Comparison of ENCODE assay signal across 13 cellular contexts in genomic region chr4:10079256-10079655, GRCh38. TPM values are rescaled to one million over a fixed set of nuclear protein-coding genes. Genes with fewer than 3 reads are reported as not detected.
DNase-seq lines count a peak whose midpoint lies in the region; ATAC-seq, FAIRE-seq and TF ChIP-seq lines count a peak whose summit lies in the region.
"Had no signal": no experiment of that assay in that cellular context is flagged by ENCODE, and none has a peak within 500 bp of the region (broad histone marks: within the 10 kb centered on the region; RNA-seq: fewer than 3 reads in every experiment).

No MANE protein-coding gene starts in this region.

- no peak for TF ChIP-seq EP300 in GM12878 (IDR thresholded peaks at IDR 0.05; ENCODE audit: borderline replicate concordance in 1 of 2, control insufficient read depth in 1 of 2, low read depth in 2 of 2, low read length in 2 of 2)

- no peaks in the 10 kb centered on the region for H3K79me2 ChIP-seq in GM12878 (ENCODE audit: control insufficient read depth, insufficient read depth, low read length)

- no peak overlapping the region for H3K4me3 ChIP-seq in left ventricle myocardium inferior
- H3K4me3 ChIP-seq in GM12878, result no peak overlapping the region
- H3K4me3 ChIP-seq in tibial artery, result no peak overlapping the region
- no peak overlapping the region for H3K4me3 ChIP-seq in psoas muscle
- H3K4me3 ChIP-seq: suprapubic skin had no signal

- H4K20me1 ChIP-seq in GM12878 (ENCODE audit: control insufficient read depth, insufficient read depth), result peaks cover 3% of the 10 kb centered on the region; the same call in 1 of the 2 replicates

- TF ChIP-seq CTCF in left ventricle myocardium inferior (IDR thresholded peaks at IDR 0.05; ENCODE audit: borderline replicate concordance) (no peak), GM12878 (IDR thresholded peaks at IDR 0.05 in 2 of 3, conservative IDR thresholded peaks at IDR 0.05 in 1 of 3; ENCODE audit: control insufficient read depth in 2 of 3, extremely low read depth in 1 of 3, insufficient read depth in 1 of 3, low read depth in 3 of 3, low read length in 3 of 3) (no peak), tibial artery (IDR thresholded peaks at IDR 0.05) (no peak), psoas muscle (IDR thresholded peaks at IDR 0.05) (no peak)

- H3K4me1 ChIP-seq in left ventricle myocardium inferior, result peaks cover 58% of the 10 kb centered on the region
- no peaks in the 10 kb centered on the region for H3K4me1 ChIP-seq in GM12878 (ENCODE audit: control insufficient read depth, insufficient read depth, low read length)
- peaks cover 0 to 10% (median 0%) of the 10 kb centered on the region in 4 donors for H3K4me1 ChIP-seq in tibial artery
- peaks cover 5% of the 10 kb centered on the region for H3K4me1 ChIP-seq in psoas muscle
- H3K4me1 ChIP-seq: suprapubic skin had no signal

- TF ChIP-seq RAD21 in GM12878 (IDR thresholded peaks at IDR 0.05; ENCODE audit: insufficient read depth, low read depth, low read length), result no peak

- H2AFZ ChIP-seq in GM12878 (ENCODE audit: control insufficient read depth, low read depth, low read length), result no peak overlapping the region

- H3K9ac ChIP-seq in GM12878 (ENCODE audit: control insufficient read depth, insufficient read depth, low read length), result no peak overlapping the region

- H3K27ac Mint-ChIP-seq in memory B cell, result peak overlapping the region; percentile 55

- WGBS in GM12878 (ENCODE audit: insufficient coverage, insufficient replicate concordance, low lambda C conversion rate, missing lambda C conversion rate), result 90% methylated on average over 15 of the region's 15 CpGs
- 62 to 79% (median 65%) methylated on average over 15 of the region's 15 CpGs for WGBS in psoas muscle, 3 donors

- intact Hi-C loops in left ventricle myocardium inferior (cut with micrococcal nuclease), result no loop called here
- intact Hi-C loops in Right ventricle myocardium inferior (cut with DNase I), result no loop called here
- intact Hi-C loops in GM12878 (cut with micrococcal nuclease; ENCODE audit: unreplicated experiment), result no loop called here
- intact Hi-C loops in tibial artery (cut with DNase I; ENCODE audit: low total_unique reads), result no loop called here
- intact Hi-C loops in psoas muscle (cut with DNase I), result no loop called here

- FAIRE-seq in GM12878 (lab: Jason Lieb, UNC), result no peak

- no peaks in the 10 kb centered on the region for H3K9me3 Mint-ChIP-seq in memory B cell

- ATAC-seq in Right ventricle myocardium inferior, result no peak
- ATAC-seq in GM12878, result no peak
- ATAC-seq in memory B cell (ENCODE audit: low read depth), result no peak
- ATAC-seq in psoas muscle, result no peak

- RAD21 ChIA-PET in GM12878 (lab: Charles Lee; ENCODE audit: unreplicated experiment), result no interaction called here

- SMC1A ChIA-PET in GM12878 (lab: Charles Lee; ENCODE audit: uncharacterized antibody, unreplicated experiment), result no interaction called here

- H3K36me3 Mint-ChIP-seq in memory B cell, result peaks cover 38% of the 10 kb centered on the region

- H3K27ac ChIP-seq in left ventricle myocardium inferior (replicated peaks) (peak overlapping the region; percentile 64), GM12878 (ENCODE audit: control insufficient read depth, insufficient read depth) (no peak overlapping the region), tibial artery (peak overlapping the region; percentile 16 to 45), psoas muscle (no peak overlapping the region)
- H3K27ac ChIP-seq: suprapubic skin had no signal

- H3K27me3 ChIP-seq in left ventricle myocardium inferior (ENCODE audit: low read depth), result no peaks in the 10 kb centered on the region
- H3K27me3 ChIP-seq in GM12878 (replicated peaks in 1 of 2; ENCODE audit: control insufficient read depth in 2 of 2, insufficient read depth in 2 of 2, low read length in 1 of 2), result no peaks in the 10 kb centered on the region
- no peaks in the 10 kb centered on the region for H3K27me3 ChIP-seq in tibial artery
- no peaks in the 10 kb centered on the region for H3K27me3 ChIP-seq in psoas muscle (ENCODE audit: insufficient read depth in 3 of 3, low read length in 2 of 3)
- H3K27me3 ChIP-seq: suprapubic skin had no signal

- in situ Hi-C loops in GM12878 (cut with MboI), result no loop called here

- CTCF ChIA-PET in GM12878 (lab: Yijun Ruan, JAX), result no interaction called here

- TF ChIP-seq POLR2A in GM12878 (IDR thresholded peaks at IDR 0.05; ENCODE audit: low read depth, low read length), result peak; percentile 37; the same call in 1 of the 2 replicates

- no TSS peak for BruUV-seq in GM12878 (replicated peaks; lab: Mats Ljungman, UMichigan)

- H3K9me3 ChIP-seq in left ventricle myocardium inferior (replicated peaks), result no peaks in the 10 kb centered on the region
- no peaks in the 10 kb centered on the region for H3K9me3 ChIP-seq in GM12878 (replicated peaks; ENCODE audit: control insufficient read depth, insufficient read depth, low read length)
- no peaks in the 10 kb centered on the region for H3K9me3 ChIP-seq in tibial artery
- no peaks in the 10 kb centered on the region for H3K9me3 ChIP-seq in psoas muscle
- H3K9me3 ChIP-seq: suprapubic skin had no signal

- H3K36me3 ChIP-seq in left ventricle myocardium inferior (peaks cover 99% of the 10 kb centered on the region), GM12878 (ENCODE audit: control insufficient read depth in 2 of 2, insufficient read depth in 2 of 2, low read length in 1 of 2) (peaks cover 70 to 77% of the 10 kb centered on the region in 2 experiments), tibial artery (peaks cover 98 to 100% (median 100%) of the 10 kb centered on the region in 3 donors), psoas muscle (ENCODE audit: insufficient read depth in 1 of 2, low read depth in 1 of 2) (peaks cover 44 to 100% of the 10 kb centered on the region in 2 donors)

- no peak overlapping the region for H3K4me3 Mint-ChIP-seq in memory B cell

- POLR2A ChIA-PET in GM12878 (lab: Charles Lee), result no interaction called here

- H3K27me3 Mint-ChIP-seq in memory B cell, result no peaks in the 10 kb centered on the region

- H3K4me1 Mint-ChIP-seq in memory B cell, result no peaks in the 10 kb centered on the region

- H3K4me2 ChIP-seq in GM12878 (ENCODE audit: control insufficient read depth, insufficient read depth), result no peak overlapping the region

- DNase-seq in left ventricle myocardium inferior, result peak; percentile 15
- DNase-seq in Right ventricle myocardium inferior (ENCODE audit: missing footprints), result no peak
- no peak for DNase-seq in GM12878 (ENCODE audit: low read depth, low spot score)
- DNase-seq in memory B cell (ENCODE audit: low spot score in 2 of 2), result no peak
- peak; percentile 18 to 55 for DNase-seq in tibial artery
- no peak for DNase-seq in psoas muscle
- DNase-seq in NCI-H446 treated with DMSO at 0.1 percent for 48 hours (lab: John Stamatoyannopoulos, UW), result no peak
- no peak for DNase-seq in COLO829 (ENCODE audit: low spot score)
- DNase-seq: hippocampal formation, NCI-H1417 treated with DMSO at 0.1 percent for 48 hours, NCI-H2171 treated with DMSO at 0.1 percent for 48 hours had no signal

TF ChIP-seq in GM12878, 131 proteins besides CTCF, POLR2A, EP300 and RAD21:
- no peak for TF ChIP-seq RB1 (IDR thresholded peaks at IDR 0.05; ENCODE audit: borderline replicate concordance)
- TF ChIP-seq POLR2AphosphoS5 (IDR thresholded peaks at IDR 0.05; ENCODE audit: low read length), result 0 out of 2 replicates have a peak, but pooled peaks have one; percentile 28
TF ChIP-seq in GM12878: peak in this region for 1.

RNA-seq across cellular contexts. Expression of gene WDR1, which starts 37.3 kb away (rescaled TPM):
- total RNA-seq in left ventricle myocardium inferior, result 157 TPM
- total RNA-seq in Right ventricle myocardium inferior, result 210 TPM
- 70.7 and 75.4 TPM in 2 replicates for total RNA-seq in GM12878 (2013; cell fraction: nucleolus; rRNA removed)
- total RNA-seq in GM12878 (2014; rRNA removed), result 250 and 290 TPM in 2 replicates
- total RNA-seq in GM12878 (2014; rRNA removed; fragmentation: Illumina TruSeq; extraction: Trizol), result 202 and 221 TPM in 2 replicates
- 397 and 420 TPM in 2 replicates for total RNA-seq in GM12878 (2021)
- 99.8 TPM for polyA plus RNA-seq in GM12878 (2011; ENCODE audit: low read depth)
- polyA plus RNA-seq in GM12878 (2011; rRNA removed), result 297 and 322 TPM in 2 replicates
- 401 and 501 TPM in 2 replicates for polyA plus RNA-seq in GM12878 (2011; cell fraction: cytosol; rRNA removed)
- 291 and 412 TPM in 2 replicates for polyA plus RNA-seq in GM12878 (2011; cell fraction: nucleus; rRNA removed)
- 164 and 182 TPM in 2 replicates for polyA plus RNA-seq in GM12878 (2012)
- polyA plus RNA-seq in GM12878 (2014; fragmentation: Illumina TruSeq; extraction: Trizol), result 289 and 325 TPM in 2 replicates
- polyA plus RNA-seq in GM12878 (2014; fragmentation: Nextera tagmentation; extraction: Ambion mirVana), result 10 to 100 TPM; 28.5 to 57.1 TPM
- polyA plus RNA-seq in GM12878 (2014; rRNA removed), result 276 and 292 TPM in 2 replicates
- 100 to 1,000 TPM; 334 to 348 TPM for polyA plus RNA-seq in GM12878 (2016; fragmentation: Nextera tagmentation; extraction: Ambion mirVana)
- 278 and 351 TPM in 2 replicates for polyA minus RNA-seq in GM12878 (2011; rRNA and poly(A)+ RNA removed)
- polyA minus RNA-seq in GM12878 (2011; cell fraction: cytosol; rRNA and poly(A)+ RNA removed), result 100.0 and 127 TPM in 2 replicates
- polyA minus RNA-seq in GM12878 (2011; cell fraction: nucleus; rRNA and poly(A)+ RNA removed), result 60.9 and 119 TPM in 2 replicates
- total RNA-seq in psoas muscle, result 100 to 1,000 TPM in 3 of 4 donors, 10 to 100 TPM in 1; 86.3 to 146 (median 118) TPM
- 100 to 1,000 TPM in 1 of 3 donors, 10 to 100 TPM in 2; 55.6 to 273 (median 79.1) TPM for polyA plus RNA-seq in psoas muscle

RNA-seq across cellular contexts. Expression of gene SLC2A9, which starts 58.0 kb away (rescaled TPM):
- total RNA-seq in left ventricle myocardium inferior, result 8.2 TPM
- 9.6 TPM for total RNA-seq in Right ventricle myocardium inferior
- 1.5 and 1.8 TPM in 2 replicates for total RNA-seq in GM12878 (2013; cell fraction: nucleolus; rRNA removed)
- total RNA-seq in GM12878 (2014; rRNA removed), result 0.28 and 0.54 TPM in 2 replicates
- 0.37 and 0.85 TPM in 2 replicates for total RNA-seq in GM12878 (2014; rRNA removed; fragmentation: Illumina TruSeq; extraction: Trizol)
- 0.43 and 1.2 TPM in 2 replicates for total RNA-seq in GM12878 (2021)
- polyA plus RNA-seq in GM12878 (2011; ENCODE audit: low read depth), result not detected
- polyA plus RNA-seq in GM12878 (2011; rRNA removed), result 1.4 and 1.5 TPM in 2 replicates
- polyA plus RNA-seq in GM12878 (2011; cell fraction: cytosol; rRNA removed), result 1.5 and 1.8 TPM in 2 replicates
- 3.8 and 4.2 TPM in 2 replicates for polyA plus RNA-seq in GM12878 (2011; cell fraction: nucleus; rRNA removed)
- 0.18 and 0.42 TPM in 2 replicates for polyA plus RNA-seq in GM12878 (2012)
- polyA plus RNA-seq in GM12878 (2014; fragmentation: Illumina TruSeq; extraction: Trizol), result 0.24 and 0.35 TPM in 2 replicates
- 1 to 10 TPM; 1.2 to 1.3 TPM for polyA plus RNA-seq in GM12878 (2014; fragmentation: Nextera tagmentation; extraction: Ambion mirVana)
- 0.46 and 0.74 TPM in 2 replicates for polyA plus RNA-seq in GM12878 (2014; rRNA removed)
- polyA plus RNA-seq in GM12878 (2016; fragmentation: Nextera tagmentation; extraction: Ambion mirVana), result 1 to 10 TPM; 2.7 to 2.8 TPM
- polyA minus RNA-seq in GM12878 (2011; rRNA and poly(A)+ RNA removed), result 2.0 and 3.6 TPM in 2 replicates
- not detected in 2 replicates for polyA minus RNA-seq in GM12878 (2011; cell fraction: cytosol; rRNA and poly(A)+ RNA removed)
- polyA minus RNA-seq in GM12878 (2011; cell fraction: nucleus; rRNA and poly(A)+ RNA removed), result 6.3 and 9.8 TPM in 2 replicates
- 1 to 10 TPM in 3 of 4 donors, under 1 TPM in 1; 0.71 to 2.4 (median 1.5) TPM for total RNA-seq in psoas muscle
- polyA plus RNA-seq in psoas muscle, result 1 to 10 TPM in 1 of 3 donors, under 1 TPM in 2; 0.37 to 2.7 (median 0.52) TPM
- total RNA-seq: G401 had no signal

Comparison
In these comparisons a context has a peak if more than half of its experiments do, and no peak if none do; other contexts are left out.
1. DNase-seq: peak in left ventricle myocardium inferior (single experiment) and tibial artery (2 of 2); none in Right ventricle myocardium inferior (single experiment), GM12878 (single experiment), memory B cell (0 of 2), psoas muscle (0 of 2), NCI-H446 treated with DMSO at 0.1 percent for 48 hours (single experiment) and COLO829 (single experiment).
2. H3K27ac ChIP-seq: peak in left ventricle myocardium inferior (single experiment) and tibial artery (2 of 2); none in GM12878 (single experiment) and psoas muscle (single experiment).